In the genomic region with DNA sequence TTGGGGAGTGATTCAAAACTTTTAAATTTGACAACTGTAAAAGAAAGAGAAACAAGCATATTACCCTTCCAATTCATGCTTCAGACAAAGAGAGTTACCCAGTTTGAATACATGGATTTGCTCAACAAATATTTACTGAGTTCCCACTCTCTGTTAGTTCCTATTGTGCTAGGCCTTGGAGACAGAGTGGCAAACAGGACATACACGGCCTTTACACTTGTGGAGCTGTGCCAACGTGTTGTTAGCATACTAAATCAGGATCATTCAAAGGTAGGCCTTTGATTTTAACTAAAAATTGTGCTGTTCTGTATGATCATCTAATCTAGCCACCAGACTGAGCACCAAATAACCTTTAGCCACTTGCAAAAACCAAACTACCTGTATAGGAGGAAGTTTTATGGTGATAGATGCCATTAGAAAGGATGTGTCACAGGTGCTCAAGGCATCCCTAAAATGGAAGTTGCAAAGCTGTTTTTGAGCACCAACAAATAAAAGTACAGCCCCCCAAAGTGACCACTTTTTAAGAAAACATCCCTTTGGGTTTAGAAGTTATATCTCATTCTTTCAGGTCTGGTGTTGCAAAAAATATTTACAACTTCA, we compare ENCODE assay signal across 1 cellular context.
A peak's percentile ranks its signal among the peaks of the same experiment; 100 is the strongest.
TF ChIP-seq lines count a peak whose summit lies in the region.

No MANE protein-coding gene starts in this region.

TF ChIP-seq in HepG2, 621 proteins besides CTCF, POLR2A, EP300 and RAD21 (continued from another document and continues in another):
- TF ChIP-seq, protein P1, sequence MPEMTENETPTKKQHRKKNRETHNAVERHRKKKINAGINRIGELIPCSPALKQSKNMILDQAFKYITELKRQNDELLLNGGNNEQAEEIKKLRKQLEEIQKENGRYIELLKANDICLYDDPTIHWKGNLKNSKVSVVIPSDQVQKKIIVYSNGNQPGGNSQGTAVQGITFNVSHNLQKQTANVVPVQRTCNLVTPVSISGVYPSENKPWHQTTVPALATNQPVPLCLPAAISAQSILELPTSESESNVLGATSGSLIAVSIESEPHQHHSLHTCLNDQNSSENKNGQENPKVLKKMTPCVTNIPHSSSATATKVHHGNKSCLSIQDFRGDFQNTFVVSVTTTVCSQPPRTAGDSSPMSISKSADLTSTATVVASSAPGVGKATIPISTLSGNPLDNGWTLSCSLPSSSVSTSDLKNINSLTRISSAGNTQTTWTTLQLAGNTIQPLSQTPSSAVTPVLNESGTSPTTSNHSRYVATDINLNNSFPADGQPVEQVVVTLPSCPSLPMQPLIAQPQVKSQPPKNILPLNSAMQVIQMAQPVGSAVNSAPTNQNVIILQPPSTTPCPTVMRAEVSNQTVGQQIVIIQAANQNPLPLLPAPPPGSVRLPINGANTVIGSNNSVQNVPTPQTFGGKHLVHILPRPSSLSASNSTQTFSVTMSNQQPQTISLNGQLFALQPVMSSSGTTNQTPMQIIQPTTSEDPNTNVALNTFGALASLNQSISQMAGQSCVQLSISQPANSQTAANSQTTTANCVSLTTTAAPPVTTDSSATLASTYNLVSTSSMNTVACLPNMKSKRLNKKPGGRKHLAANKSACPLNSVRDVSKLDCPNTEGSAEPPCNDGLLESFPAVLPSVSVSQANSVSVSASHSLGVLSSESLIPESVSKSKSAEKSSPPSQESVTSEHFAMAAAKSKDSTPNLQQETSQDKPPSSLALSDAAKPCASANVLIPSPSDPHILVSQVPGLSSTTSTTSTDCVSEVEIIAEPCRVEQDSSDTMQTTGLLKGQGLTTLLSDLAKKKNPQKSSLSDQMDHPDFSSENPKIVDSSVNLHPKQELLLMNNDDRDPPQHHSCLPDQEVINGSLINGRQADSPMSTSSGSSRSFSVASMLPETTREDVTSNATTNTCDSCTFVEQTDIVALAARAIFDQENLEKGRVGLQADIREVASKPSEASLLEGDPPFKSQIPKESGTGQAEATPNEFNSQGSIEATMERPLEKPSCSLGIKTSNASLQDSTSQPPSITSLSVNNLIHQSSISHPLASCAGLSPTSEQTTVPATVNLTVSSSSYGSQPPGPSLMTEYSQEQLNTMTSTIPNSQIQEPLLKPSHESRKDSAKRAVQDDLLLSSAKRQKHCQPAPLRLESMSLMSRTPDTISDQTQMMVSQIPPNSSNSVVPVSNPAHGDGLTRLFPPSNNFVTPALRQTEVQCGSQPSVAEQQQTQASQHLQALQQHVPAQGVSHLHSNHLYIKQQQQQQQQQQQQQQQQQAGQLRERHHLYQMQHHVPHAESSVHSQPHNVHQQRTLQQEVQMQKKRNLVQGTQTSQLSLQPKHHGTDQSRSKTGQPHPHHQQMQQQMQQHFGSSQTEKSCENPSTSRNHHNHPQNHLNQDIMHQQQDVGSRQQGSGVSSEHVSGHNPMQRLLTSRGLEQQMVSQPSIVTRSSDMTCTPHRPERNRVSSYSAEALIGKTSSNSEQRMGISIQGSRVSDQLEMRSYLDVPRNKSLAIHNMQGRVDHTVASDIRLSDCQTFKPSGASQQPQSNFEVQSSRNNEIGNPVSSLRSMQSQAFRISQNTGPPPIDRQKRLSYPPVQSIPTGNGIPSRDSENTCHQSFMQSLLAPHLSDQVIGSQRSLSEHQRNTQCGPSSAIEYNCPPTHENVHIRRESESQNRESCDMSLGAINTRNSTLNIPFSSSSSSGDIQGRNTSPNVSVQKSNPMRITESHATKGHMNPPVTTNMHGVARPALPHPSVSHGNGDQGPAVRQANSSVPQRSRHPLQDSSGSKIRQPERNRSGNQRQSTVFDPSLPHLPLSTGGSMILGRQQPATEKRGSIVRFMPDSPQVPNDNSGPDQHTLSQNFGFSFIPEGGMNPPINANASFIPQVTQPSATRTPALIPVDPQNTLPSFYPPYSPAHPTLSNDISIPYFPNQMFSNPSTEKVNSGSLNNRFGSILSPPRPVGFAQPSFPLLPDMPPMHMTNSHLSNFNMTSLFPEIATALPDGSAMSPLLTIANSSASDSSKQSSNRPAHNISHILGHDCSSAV (CRISPR knock-in tag; IDR thresholded peaks at IDR 0.05; ENCODE audit: borderline replicate concordance), result no peak
- TF ChIP-seq ZNF557 (CRISPR knock-in tag; IDR thresholded peaks at IDR 0.05) (peak; percentile 66; the same call in 1 of the 2 replicates), ZNF772 (CRISPR knock-in tag; IDR thresholded peaks at IDR 0.05) (no peak), ZBTB33 (CRISPR knock-in tag; IDR thresholded peaks at IDR 0.05) (no peak), KDM5B (CRISPR knock-in tag; IDR thresholded peaks at IDR 0.05; ENCODE audit: borderline replicate concordance) (no peak), CHD2 (IDR thresholded peaks at IDR 0.05; ENCODE audit: low read depth, low read length) (no peak), FOXA1 (IDR thresholded peaks at IDR 0.05) (no peak), FOXA1 (CRISPR knock-in tag; IDR thresholded peaks at IDR 0.05) (peak; percentile 90), ZNF710 (CRISPR knock-in tag; IDR thresholded peaks at IDR 0.05; ENCODE audit: borderline replicate concordance) (peak; percentile 80; the same call in 1 of the 2 replicates), ZNF776 (CRISPR knock-in tag; IDR thresholded peaks at IDR 0.05) (no peak), ZNF788 (CRISPR knock-in tag; IDR thresholded peaks at IDR 0.05; ENCODE audit: borderline replicate concordance) (no peak), FOXO1 (CRISPR knock-in tag; IDR thresholded peaks at IDR 0.05) (peak; percentile 94), ZC3H4 (CRISPR knock-in tag; IDR thresholded peaks at IDR 0.05; ENCODE audit: borderline replicate concordance) (no peak), SKI (IDR thresholded peaks at IDR 0.05; ENCODE audit: partially characterized antibody) (peak; percentile 20), ZNF230 (CRISPR knock-in tag; IDR thresholded peaks at IDR 0.05) (no peak), ZNF567 (CRISPR knock-in tag; IDR thresholded peaks at IDR 0.05; ENCODE audit: borderline replicate concordance) (no peak), ZNF629 (CRISPR knock-in tag; conservative IDR thresholded peaks at IDR 0.05) (no peak), PRPF4 (IDR thresholded peaks at IDR 0.05; ENCODE audit: low read depth, low read length, poor library complexity, severe bottlenecking) (no peak), BATF2 (CRISPR knock-in tag; IDR thresholded peaks at IDR 0.05) (no peak), ZNF570 (CRISPR knock-in tag; IDR thresholded peaks at IDR 0.05; ENCODE audit: borderline replicate concordance) (no peak), ZNF652 (CRISPR knock-in tag; IDR thresholded peaks at IDR 0.05; ENCODE audit: borderline replicate concordance, low read depth) (no peak)
- TF ChIP-seq, protein P2, sequence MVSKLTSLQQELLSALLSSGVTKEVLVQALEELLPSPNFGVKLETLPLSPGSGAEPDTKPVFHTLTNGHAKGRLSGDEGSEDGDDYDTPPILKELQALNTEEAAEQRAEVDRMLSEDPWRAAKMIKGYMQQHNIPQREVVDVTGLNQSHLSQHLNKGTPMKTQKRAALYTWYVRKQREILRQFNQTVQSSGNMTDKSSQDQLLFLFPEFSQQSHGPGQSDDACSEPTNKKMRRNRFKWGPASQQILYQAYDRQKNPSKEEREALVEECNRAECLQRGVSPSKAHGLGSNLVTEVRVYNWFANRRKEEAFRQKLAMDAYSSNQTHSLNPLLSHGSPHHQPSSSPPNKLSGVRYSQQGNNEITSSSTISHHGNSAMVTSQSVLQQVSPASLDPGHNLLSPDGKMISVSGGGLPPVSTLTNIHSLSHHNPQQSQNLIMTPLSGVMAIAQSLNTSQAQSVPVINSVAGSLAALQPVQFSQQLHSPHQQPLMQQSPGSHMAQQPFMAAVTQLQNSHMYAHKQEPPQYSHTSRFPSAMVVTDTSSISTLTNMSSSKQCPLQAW (CRISPR knock-in tag; IDR thresholded peaks at IDR 0.05), result peak; percentile 74
- TF ChIP-seq, protein P3, sequence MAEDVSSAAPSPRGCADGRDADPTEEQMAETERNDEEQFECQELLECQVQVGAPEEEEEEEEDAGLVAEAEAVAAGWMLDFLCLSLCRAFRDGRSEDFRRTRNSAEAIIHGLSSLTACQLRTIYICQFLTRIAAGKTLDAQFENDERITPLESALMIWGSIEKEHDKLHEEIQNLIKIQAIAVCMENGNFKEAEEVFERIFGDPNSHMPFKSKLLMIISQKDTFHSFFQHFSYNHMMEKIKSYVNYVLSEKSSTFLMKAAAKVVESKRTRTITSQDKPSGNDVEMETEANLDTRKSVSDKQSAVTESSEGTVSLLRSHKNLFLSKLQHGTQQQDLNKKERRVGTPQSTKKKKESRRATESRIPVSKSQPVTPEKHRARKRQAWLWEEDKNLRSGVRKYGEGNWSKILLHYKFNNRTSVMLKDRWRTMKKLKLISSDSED (CRISPR knock-in tag; IDR thresholded peaks at IDR 0.05), result no peak
- TF ChIP-seq, protein P4, sequence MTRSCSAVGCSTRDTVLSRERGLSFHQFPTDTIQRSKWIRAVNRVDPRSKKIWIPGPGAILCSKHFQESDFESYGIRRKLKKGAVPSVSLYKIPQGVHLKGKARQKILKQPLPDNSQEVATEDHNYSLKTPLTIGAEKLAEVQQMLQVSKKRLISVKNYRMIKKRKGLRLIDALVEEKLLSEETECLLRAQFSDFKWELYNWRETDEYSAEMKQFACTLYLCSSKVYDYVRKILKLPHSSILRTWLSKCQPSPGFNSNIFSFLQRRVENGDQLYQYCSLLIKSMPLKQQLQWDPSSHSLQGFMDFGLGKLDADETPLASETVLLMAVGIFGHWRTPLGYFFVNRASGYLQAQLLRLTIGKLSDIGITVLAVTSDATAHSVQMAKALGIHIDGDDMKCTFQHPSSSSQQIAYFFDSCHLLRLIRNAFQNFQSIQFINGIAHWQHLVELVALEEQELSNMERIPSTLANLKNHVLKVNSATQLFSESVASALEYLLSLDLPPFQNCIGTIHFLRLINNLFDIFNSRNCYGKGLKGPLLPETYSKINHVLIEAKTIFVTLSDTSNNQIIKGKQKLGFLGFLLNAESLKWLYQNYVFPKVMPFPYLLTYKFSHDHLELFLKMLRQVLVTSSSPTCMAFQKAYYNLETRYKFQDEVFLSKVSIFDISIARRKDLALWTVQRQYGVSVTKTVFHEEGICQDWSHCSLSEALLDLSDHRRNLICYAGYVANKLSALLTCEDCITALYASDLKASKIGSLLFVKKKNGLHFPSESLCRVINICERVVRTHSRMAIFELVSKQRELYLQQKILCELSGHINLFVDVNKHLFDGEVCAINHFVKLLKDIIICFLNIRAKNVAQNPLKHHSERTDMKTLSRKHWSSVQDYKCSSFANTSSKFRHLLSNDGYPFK (CRISPR knock-in tag; IDR thresholded peaks at IDR 0.05; ENCODE audit: borderline replicate concordance), result no peak
- TF ChIP-seq, protein P5, sequence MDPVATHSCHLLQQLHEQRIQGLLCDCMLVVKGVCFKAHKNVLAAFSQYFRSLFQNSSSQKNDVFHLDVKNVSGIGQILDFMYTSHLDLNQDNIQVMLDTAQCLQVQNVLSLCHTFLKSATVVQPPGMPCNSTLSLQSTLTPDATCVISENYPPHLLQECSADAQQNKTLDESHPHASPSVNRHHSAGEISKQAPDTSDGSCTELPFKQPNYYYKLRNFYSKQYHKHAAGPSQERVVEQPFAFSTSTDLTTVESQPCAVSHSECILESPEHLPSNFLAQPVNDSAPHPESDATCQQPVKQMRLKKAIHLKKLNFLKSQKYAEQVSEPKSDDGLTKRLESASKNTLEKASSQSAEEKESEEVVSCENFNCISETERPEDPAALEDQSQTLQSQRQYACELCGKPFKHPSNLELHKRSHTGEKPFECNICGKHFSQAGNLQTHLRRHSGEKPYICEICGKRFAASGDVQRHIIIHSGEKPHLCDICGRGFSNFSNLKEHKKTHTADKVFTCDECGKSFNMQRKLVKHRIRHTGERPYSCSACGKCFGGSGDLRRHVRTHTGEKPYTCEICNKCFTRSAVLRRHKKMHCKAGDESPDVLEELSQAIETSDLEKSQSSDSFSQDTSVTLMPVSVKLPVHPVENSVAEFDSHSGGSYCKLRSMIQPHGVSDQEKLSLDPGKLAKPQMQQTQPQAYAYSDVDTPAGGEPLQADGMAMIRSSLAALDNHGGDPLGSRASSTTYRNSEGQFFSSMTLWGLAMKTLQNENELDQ (CRISPR knock-in tag; IDR thresholded peaks at IDR 0.05; ENCODE audit: borderline replicate concordance), result no peak
